8 cellular contexts compared by ENCODE assay signal in the genomic region with DNA sequence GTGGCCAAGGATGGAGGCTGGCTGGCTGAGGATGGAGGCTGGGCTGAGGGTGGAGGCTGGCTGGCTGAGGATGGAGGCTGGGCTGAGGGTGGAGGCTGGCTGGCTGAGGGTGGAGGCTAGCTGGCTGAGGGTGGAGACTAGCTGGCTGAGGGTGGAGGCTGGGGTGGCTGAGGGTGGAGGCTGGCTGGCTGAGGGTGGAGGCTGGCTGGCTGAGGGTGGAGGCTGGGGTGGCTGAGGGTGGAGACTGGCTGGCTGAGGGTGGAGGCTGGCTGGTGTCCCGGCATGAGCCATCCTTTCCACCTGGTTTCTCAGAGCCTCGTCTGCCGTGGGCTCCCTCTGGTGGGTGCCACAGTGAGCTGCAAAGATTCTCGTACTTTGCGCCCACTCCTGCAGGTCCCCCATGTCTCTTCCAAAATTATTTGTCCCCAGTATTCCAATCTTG.
DNase-seq lines count a peak whose midpoint lies in the region; ATAC-seq and TF ChIP-seq lines count a peak whose summit lies in the region.

No MANE protein-coding gene starts in this region.

- H3K27me3 ChIP-seq in A673 (replicated peaks; ENCODE audit: insufficient read depth, low read depth, low read length, poor library complexity) (peaks cover 7% of the 10 kb centered on the region), PC-3 (ENCODE audit: low read length) (peaks cover 23% of the 10 kb centered on the region), esophagus squamous epithelium (peaks cover 0 to 56% (median 0%) of the 10 kb centered on the region in 4 donors), prostate gland (replicated peaks; ENCODE audit: insufficient read depth) (no peaks in the 10 kb centered on the region)

- H3K27ac ChIP-seq in A673 (ENCODE audit: low read depth, low read length, poor library complexity, severe bottlenecking): no peak overlapping the region
- H3K27ac ChIP-seq in PC-3 (ENCODE audit: low read length): no peak overlapping the region
- H3K27ac ChIP-seq in esophagus squamous epithelium: no peak overlapping the region
- no peak overlapping the region for H3K27ac ChIP-seq in prostate gland

- no peak overlapping the region for H3K9ac ChIP-seq in PC-3 (ENCODE audit: low read length)

- no peaks in the 10 kb centered on the region for H4K20me1 ChIP-seq in PC-3 (ENCODE audit: low read length)

- H3K4me1 ChIP-seq in A673 (ENCODE audit: insufficient read depth, low read length, poor library complexity, severe bottlenecking): no peaks in the 10 kb centered on the region
- H3K4me1 ChIP-seq in PC-3 (ENCODE audit: insufficient read depth, low read length): no peaks in the 10 kb centered on the region
- no peaks in the 10 kb centered on the region for H3K4me1 ChIP-seq in esophagus squamous epithelium
- no peaks in the 10 kb centered on the region for H3K4me1 ChIP-seq in prostate gland (replicated peaks)

- CTCF ChIA-PET in A673 (lab: Charles Lee) (interaction anchor here (0.6 to 0.7 kb wide), 2 partner anchors 64 to 388 kb away, joined by 5 to 7 read pairs; no protein-coding TSS in a partner anchor), PC-3 (lab: Charles Lee) (interaction anchor here (0.6 kb wide), 1 partner anchor 16 kb away, joined by 7 read pairs; no protein-coding TSS in a partner anchor)

- H3K9me2 ChIP-seq in PC-3 (replicated peaks; ENCODE audit: low read length): no peaks in the 10 kb centered on the region

- no peak overlapping the region for H2AFZ ChIP-seq in PC-3 (ENCODE audit: low read length)

- peaks cover 5% of the 10 kb centered on the region for H3K9me3 ChIP-seq in A673 (ENCODE audit: low read depth, low read length, poor library complexity, severe bottlenecking)
- no peaks in the 10 kb centered on the region for H3K9me3 ChIP-seq in PC-3 (ENCODE audit: low read length)
- peaks cover 0 to 6% (median 4%) of the 10 kb centered on the region in 3 donors for H3K9me3 ChIP-seq in esophagus squamous epithelium
- H3K9me3 ChIP-seq in prostate gland: no peaks in the 10 kb centered on the region

- peak; percentile 84 for ATAC-seq in PC-3
- ATAC-seq in HG02970 (IDR thresholded peaks at IDR 0.05; ENCODE audit: low FRiP score, unreplicated experiment): no peak
- no peak for ATAC-seq in GM18517 (IDR thresholded peaks at IDR 0.05; ENCODE audit: unreplicated experiment)

- POLR2A ChIA-PET in A673 (lab: Charles Lee; ENCODE audit: low non-redundant PET): no interaction called here
- POLR2A ChIA-PET in PC-3 (lab: Charles Lee; ENCODE audit: unreplicated experiment): no interaction called here

- intact Hi-C loops in A673 (cut with micrococcal nuclease; ENCODE audit: unreplicated experiment): loop anchor here (10.0 kb wide), 1 partner anchor 174 kb away; no protein-coding TSS in a partner anchor
- intact Hi-C loops in PC-3 (cut with micrococcal nuclease): loop anchor here (2.0 to 10.0 kb wide), 2 partner anchors 94 to 180 kb away; no protein-coding TSS in a partner anchor
- intact Hi-C loops in esophagus squamous epithelium (cut with DNase I): no loop called here
- intact Hi-C loops in prostate gland (cut with DNase I): no loop called here

- TF ChIP-seq CTCF in A673 (conservative IDR thresholded peaks at IDR 0.05; ENCODE audit: low read depth, low read length): peak; percentile 56
- TF ChIP-seq CTCF in GM12864 (IDR thresholded peaks at IDR 0.05; ENCODE audit: low read depth, low read length, missing control alignments): peak; percentile 61
- TF ChIP-seq CTCF in PC-3 (conservative IDR thresholded peaks at IDR 0.05; ENCODE audit: low read depth, low read length): peak; percentile 59
- TF ChIP-seq CTCF in esophagus squamous epithelium (IDR thresholded peaks at IDR 0.05): peak in 5 of 6 experiments; percentile 7 to 47 (median 21)
- peak in 3 of 4 experiments; percentile 30 to 50 (median 45) for TF ChIP-seq CTCF in prostate gland (IDR thresholded peaks at IDR 0.05)

- H3K4me2 ChIP-seq in PC-3 (ENCODE audit: low read length): no peak overlapping the region

- BruUV-seq in A673 (replicated peaks; lab: Mats Ljungman, UMichigan) (no TSS peak), PC-3 (replicated peaks; lab: Mats Ljungman, UMichigan) (no TSS peak)

- no peaks in the 10 kb centered on the region for H3F3A ChIP-seq in PC-3 (ENCODE audit: low read length, unreplicated experiment)

- no peaks in the 10 kb centered on the region for H3K79me2 ChIP-seq in PC-3 (ENCODE audit: low read length)

- H3K36me3 ChIP-seq in A673 (ENCODE audit: insufficient read depth, low read length, poor library complexity, severe bottlenecking) (no peaks in the 10 kb centered on the region), PC-3 (ENCODE audit: low read depth, low read length) (no peaks in the 10 kb centered on the region), esophagus squamous epithelium (no peaks in the 10 kb centered on the region), prostate gland (no peaks in the 10 kb centered on the region)

- no peak for TF ChIP-seq POLR2A in esophagus squamous epithelium (IDR thresholded peaks at IDR 0.05)
- TF ChIP-seq POLR2A in prostate gland (IDR thresholded peaks at IDR 0.05): no peak

- WGBS in esophagus squamous epithelium, 2 donors: 13 to 21% methylated on average over 5 of the region's 5 CpGs
- 12% methylated on average over 5 of the region's 5 CpGs for WGBS in prostate gland

- peak; percentile 46 for DNase-seq in A673 (ENCODE audit: low spot score)
- no peak for DNase-seq in GM12864 (ENCODE audit: low read depth)
- peak; percentile 68 for DNase-seq in PC-3
- no peak for DNase-seq in esophagus squamous epithelium (lab: John Stamatoyannopoulos, UW)
- peak; percentile 30 for DNase-seq in prostate gland (ENCODE audit: low spot score)
- no peak for DNase-seq in hepatic stellate cell (ENCODE audit: low spot score)

- H3K4me3 ChIP-seq in A673 (ENCODE audit: low read depth, low read length, poor library complexity, severe bottlenecking) (no peak overlapping the region), GM12864 (ENCODE audit: low read depth, low read length) (no peak overlapping the region), PC-3 (ENCODE audit: low read length) (no peak overlapping the region), esophagus squamous epithelium (no peak overlapping the region), prostate gland (no peak overlapping the region)

Comparison
In these comparisons a context has a peak if more than half of its experiments do, and no peak if none do; other contexts are left out.
1. DNase-seq: peak in A673 (single experiment), PC-3 (single experiment) and prostate gland (single experiment); none in GM12864 (single experiment), esophagus squamous epithelium (single experiment) and hepatic stellate cell (single experiment).
2. intact Hi-C loops: an anchor here in A673 (10.0 kb wide) and PC-3 (2.0 to 10.0 kb wide); none called in esophagus squamous epithelium and prostate gland.
3. Peak in every context shown above with its lines, with median percentiles within 50 percentile points of each other: CTCF ChIP-seq.